Comparison of ENCODE assay signal across 13 cellular contexts in genomic region chr5:15620501-15620900, GRCh38.
DNase-seq lines count a peak whose midpoint lies in the region; ATAC-seq and TF ChIP-seq lines count a peak whose summit lies in the region.
"Had no signal": no experiment of that assay in that cellular context is flagged by ENCODE, and none has a peak within 500 bp of the region (broad histone marks: within the 10 kb centered on the region; RNA-seq: fewer than 3 reads in every experiment).

No MANE protein-coding gene starts in this region.

- peak; percentile 68 for DNase-seq in HFFc6
- peak; percentile 49 for DNase-seq in astrocyte of the cerebellum (ENCODE audit: low read depth)
- DNase-seq in glutamatergic neuron, result no peak
- DNase-seq in stromal cell of bone marrow (ENCODE audit: low read depth), result peak; percentile 73
- DNase-seq in NCI-H2029 (lab: John Stamatoyannopoulos, UW), result no peak
- no peak for DNase-seq in activated CD4-positive, alpha-beta T cell treated with anti-CD3 and anti-CD28 coated beads, Interleukin-2, amount 10 ng/mL, durations not matched to agents 24 days and 14 days
- DNase-seq: NCI-H2171; stimulated activated CD4-positive, alpha-beta T cell treated with anti-CD3 and anti-CD28 coated beads, Interleukin-4, amount 100 ng/mL, for 24 hours had no signal

- ATAC-seq in GM21825 (IDR thresholded peaks at IDR 0.05; ENCODE audit: unreplicated experiment), result no peak
- ATAC-seq: K562 had no signal

- H3K4me3 Mint-ChIP-seq in HFFc6 (peak overlapping the region; percentile 85), glutamatergic neuron (ENCODE audit: unreplicated experiment) (no peak overlapping the region)
- H3K4me3 Mint-ChIP-seq in activated CD4-positive, alpha-beta T cell treated with anti-CD3 and anti-CD28 coated beads, Interleukin-2, amount 10 ng/mL, durations not matched to agents 24 days and 14 days, result no peak overlapping the region
- H3K4me3 Mint-ChIP-seq: activated T-helper 1 cell treated with anti-CD3 and anti-CD28 coated beads, Interleukin-12 subunit alpha, Interleukin-12 subunit beta, Interleukin-2, Interleukin-4 antibody, amounts not matched to agents 30 ng/mL and 10 ng/mL and 1 ng/mL, durations not matched to agents 14 hours and 24 hours and 36 hours; dendritic cell treated with granulocyte-macrophage colony-stimulating factor and Interleukin-4, amounts not matched to agents 40 ng/mL and 50 ng/mL, for 4 days; nephron had no signal

- intact Hi-C loops in activated CD4-positive, alpha-beta T cell treated with anti-CD3 and anti-CD28 coated beads, Interleukin-2, amount 10 ng/mL, durations not matched to agents 24 days and 14 days (cut with micrococcal nuclease), result no loop called here

- H3K27ac Mint-ChIP-seq in HFFc6, result peak overlapping the region; percentile 95
- peak overlapping the region; percentile 25 for H3K27ac Mint-ChIP-seq in glutamatergic neuron (ENCODE audit: unreplicated experiment)
- no peak overlapping the region for H3K27ac Mint-ChIP-seq in activated CD4-positive, alpha-beta T cell treated with anti-CD3 and anti-CD28 coated beads, Interleukin-2, amount 10 ng/mL, durations not matched to agents 24 days and 14 days
- H3K27ac Mint-ChIP-seq: activated T-helper 1 cell treated with anti-CD3 and anti-CD28 coated beads, Interleukin-12 subunit alpha, Interleukin-12 subunit beta, Interleukin-2, Interleukin-4 antibody, amounts not matched to agents 30 ng/mL and 10 ng/mL and 1 ng/mL, durations not matched to agents 14 hours and 24 hours and 36 hours; dendritic cell treated with granulocyte-macrophage colony-stimulating factor and Interleukin-4, amounts not matched to agents 40 ng/mL and 50 ng/mL, for 4 days had no signal

- H3K36me3 Mint-ChIP-seq in HFFc6 (ENCODE audit: low read depth), result peaks cover 18% of the 10 kb centered on the region
- no peaks in the 10 kb centered on the region for H3K36me3 Mint-ChIP-seq in glutamatergic neuron (ENCODE audit: unreplicated experiment)
- no peaks in the 10 kb centered on the region for H3K36me3 Mint-ChIP-seq in activated CD4-positive, alpha-beta T cell treated with anti-CD3 and anti-CD28 coated beads, Interleukin-2, amount 10 ng/mL, durations not matched to agents 24 days and 14 days (ENCODE audit: low read depth)

- TF ChIP-seq CTCF in HFFc6 (IDR thresholded peaks at IDR 0.05) (no peak), astrocyte of the cerebellum (IDR thresholded peaks at IDR 0.05; ENCODE audit: low read depth, low read length, missing control alignments) (no peak), glutamatergic neuron (IDR thresholded peaks at IDR 0.05; ENCODE audit: partially characterized antibody, unreplicated experiment) (no peak)

- in situ Hi-C loops in astrocyte of the cerebellum (cut with HindIII; ENCODE audit: low sequenced_read_pairs), result no loop called here

- H3K4me3 ChIP-seq in astrocyte of the cerebellum (ENCODE audit: low read depth, low read length), result no peak overlapping the region
- H3K4me3 ChIP-seq: K562 had no signal

- H3K9me3 Mint-ChIP-seq in HFFc6 (no peaks in the 10 kb centered on the region), glutamatergic neuron (ENCODE audit: unreplicated experiment) (no peaks in the 10 kb centered on the region)
- peaks cover 4% of the 10 kb centered on the region for H3K9me3 Mint-ChIP-seq in activated CD4-positive, alpha-beta T cell treated with anti-CD3 and anti-CD28 coated beads, Interleukin-2, amount 10 ng/mL, durations not matched to agents 24 days and 14 days
- H3K9me3 Mint-ChIP-seq: nephron had no signal

- H3K27me3 Mint-ChIP-seq in HFFc6 (ENCODE audit: insufficient read depth) (no peaks in the 10 kb centered on the region), glutamatergic neuron (ENCODE audit: unreplicated experiment) (no peaks in the 10 kb centered on the region)
- no peaks in the 10 kb centered on the region for H3K27me3 Mint-ChIP-seq in activated CD4-positive, alpha-beta T cell treated with anti-CD3 and anti-CD28 coated beads, Interleukin-2, amount 10 ng/mL, durations not matched to agents 24 days and 14 days
- H3K27me3 Mint-ChIP-seq: dendritic cell treated with granulocyte-macrophage colony-stimulating factor and Interleukin-4, amounts not matched to agents 40 ng/mL and 50 ng/mL, for 4 days had no signal

- peaks cover 49% of the 10 kb centered on the region for H3K4me1 Mint-ChIP-seq in HFFc6 (ENCODE audit: low read depth)
- H3K4me1 Mint-ChIP-seq in glutamatergic neuron (ENCODE audit: low read depth, unreplicated experiment), result peaks cover 5% of the 10 kb centered on the region
- H3K4me1 Mint-ChIP-seq in activated CD4-positive, alpha-beta T cell treated with anti-CD3 and anti-CD28 coated beads, Interleukin-2, amount 10 ng/mL, durations not matched to agents 24 days and 14 days, result no peaks in the 10 kb centered on the region

Comparison
In these comparisons a context has a peak if more than half of its experiments do, and no peak if none do; other contexts are left out.
1. DNase-seq: peak in HFFc6 (single experiment), astrocyte of the cerebellum (single experiment) and stromal cell of bone marrow (single experiment); none in glutamatergic neuron (single experiment), NCI-H2029 (single experiment) and activated CD4-positive, alpha-beta T cell treated with anti-CD3 and anti-CD28 coated beads, Interleukin-2, amount 10 ng/mL, durations not matched to agents 24 days and 14 days (single experiment).